Comparison of ENCODE assay signal across 28 cellular contexts in genomic region chr20:59044295-59044694, GRCh38. TPM values are rescaled to one million over a fixed set of nuclear protein-coding genes. Genes with fewer than 3 reads are reported as not detected.
A peak's percentile ranks its signal among the peaks of the same experiment; 100 is the strongest.
DNase-seq lines count a peak whose midpoint lies in the region; ATAC-seq and TF ChIP-seq lines count a peak whose summit lies in the region.
"Had no signal": no experiment of that assay in that cellular context is flagged by ENCODE, and none has a peak within 500 bp of the region (broad histone marks: within the 10 kb centered on the region; RNA-seq: fewer than 3 reads in every experiment).

No MANE protein-coding gene starts in this region.

- H3K4me1 ChIP-seq in SK-N-SH (ENCODE audit: control insufficient read depth in 1 of 2, insufficient read depth in 2 of 2, low read depth in 1 of 2, low read length in 1 of 2) (peaks cover 7 to 27% of the 10 kb centered on the region in 2 experiments; a peak in 3 of 4 replicates), Panc1 (ENCODE audit: control insufficient read depth, insufficient read depth, low read length) (peaks cover 22% of the 10 kb centered on the region)

- no peak for TF ChIP-seq RAD21 in SK-N-SH (IDR thresholded peaks at IDR 0.05; ENCODE audit: low read length)

- H4K20me1 ChIP-seq in SK-N-SH (ENCODE audit: insufficient read depth), result peaks cover 4% of the 10 kb centered on the region; the same call in 1 of the 2 replicates

- H3K36me3 ChIP-seq in SK-N-SH (replicated peaks in 1 of 2; ENCODE audit: control insufficient read depth in 1 of 2, insufficient read depth in 2 of 2, low read length in 1 of 2), result peaks cover 5 to 14% of the 10 kb centered on the region in 2 experiments
- peaks cover under 1% of the 10 kb centered on the region; the same call in 1 of the 2 replicates for H3K36me3 ChIP-seq in Panc1 (ENCODE audit: control insufficient read depth, insufficient read depth, low read length)
- H3K36me3 ChIP-seq: vagina had no signal

- no peaks in the 10 kb centered on the region for H3K9me2 ChIP-seq in SK-N-SH

- no peaks in the 10 kb centered on the region for H3K27me3 ChIP-seq in SK-N-SH (ENCODE audit: insufficient read depth)
- H3K27me3 ChIP-seq in Panc1 (ENCODE audit: control insufficient read depth, insufficient read depth, low read length), result peaks cover 3% of the 10 kb centered on the region; the same call in 1 of the 2 replicates
- H3K27me3 ChIP-seq: BE2C, vagina had no signal

- in situ Hi-C loops in Panc1 (cut with HindIII; ENCODE audit: low pct_unique_long_range_greater_than_20kb, low sequenced_read_pairs), result no loop called here

- no peak overlapping the region for H3K4me3 ChIP-seq in SK-N-SH (ENCODE audit: low read depth in 2 of 2, low read length in 1 of 2)
- no peak overlapping the region for H3K4me3 ChIP-seq in Panc1 (ENCODE audit: low read depth in 2 of 2, low read length in 2 of 2)
- H3K4me3 ChIP-seq: SK-N-MC, skin epidermis, vagina had no signal

- POLR2A ChIA-PET in SK-N-SH (lab: Yijun Ruan, JAX), result no interaction called here
- POLR2A ChIA-PET in Panc1 (lab: Charles Lee), result no interaction called here

- H3K27ac Mint-ChIP-seq in immature natural killer cell, result peak overlapping the region; percentile 12 to 94 (median 87)
- H3K27ac Mint-ChIP-seq in stimulated activated effector memory CD8-positive, alpha-beta T cell treated with anti-CD3 and anti-CD28 coated beads, Interleukin-12 subunit alpha, Interleukin-12 subunit beta, amount 100 ng/mL, for 72 hours, result peak overlapping the region; percentile 93
- H3K27ac Mint-ChIP-seq: activated naive CD4-positive, alpha-beta T cell treated with anti-CD3 and anti-CD28 coated beads, Interleukin-2, amount 10 ng/mL, durations not matched to agents 7 days and 5 days had no signal

- H3K9ac ChIP-seq in SK-N-SH, result no peak overlapping the region

- no peak for DNase-seq in SK-N-SH
- no peak for DNase-seq in Panc1 (ENCODE audit: low read depth, low spot score)
- DNase-seq in immature natural killer cell, result no peak
- peak in 1 of 2 donors; percentile 38 for DNase-seq in stimulated activated effector memory CD8-positive, alpha-beta T cell treated with anti-CD3 and anti-CD28 coated beads, Interleukin-12 subunit alpha, Interleukin-12 subunit beta, amount 100 ng/mL, for 72 hours (ENCODE audit: low spot score in 2 of 2)
- DNase-seq in DMS53 (lab: John Stamatoyannopoulos, UW), result no peak
- DNase-seq in MV-4-11 (lab: John Stamatoyannopoulos, UW), result no peak
- no peak for DNase-seq in iPS-NIHi11 (ENCODE audit: low spot score)
- DNase-seq: 8988T; activated CD8-positive, alpha-beta memory T cell treated with anti-CD3 and anti-CD28 coated beads for 24 hours; activated naive CD4-positive, alpha-beta T cell treated with anti-CD3 and anti-CD28 coated beads, Interleukin-2, amount 10 ng/mL, durations not matched to agents 7 days and 5 days; activated T-cell treated with anti-CD3 and anti-CD28 coated beads, Interleukin-2, amount 50 U/mL, for 4 hours; BE2C; caudate nucleus; IMR-90; kidney glomerular epithelial cell; MM.1S; NCI-H1436 treated with DMSO at 0.1 percent for 48 hours; NCI-H2171 treated with DMSO at 0.1 percent for 48 hours; NCI-H748 treated with DMSO at 0.1 percent for 48 hours; stimulated activated CD4-positive, alpha-beta T cell treated with anti-CD3 and anti-CD28 coated beads, Interleukin-4, amount 100 ng/mL, for 24 hours; substantia nigra had no signal

- no TSS peak for BruUV-seq in Panc1 (replicated peaks; lab: Mats Ljungman, UMichigan)

- TF ChIP-seq CTCF in SK-N-SH (IDR thresholded peaks at IDR 0.05) (no peak), Panc1 (IDR thresholded peaks at IDR 0.05) (no peak)

- peaks cover 33% of the 10 kb centered on the region for H3K79me2 ChIP-seq in SK-N-SH (ENCODE audit: insufficient read depth)

- intact Hi-C loops in Panc1 (cut with micrococcal nuclease; ENCODE audit: unreplicated experiment), result no loop called here

- H3K9me3 ChIP-seq in SK-N-SH (no peaks in the 10 kb centered on the region), Panc1 (ENCODE audit: control insufficient read depth, insufficient read depth, low read depth, low read length) (no peaks in the 10 kb centered on the region)
- H3K9me3 ChIP-seq: BE2C, vagina had no signal

- H3K27me3 Mint-ChIP-seq in immature natural killer cell (ENCODE audit: low read depth in 3 of 3), result peaks cover 2 to 3% (median 3%) of the 10 kb centered on the region in 3 donors
- H3K27me3 Mint-ChIP-seq: activated naive CD4-positive, alpha-beta T cell treated with anti-CD3 and anti-CD28 coated beads, Interleukin-2, amount 10 ng/mL, durations not matched to agents 7 days and 5 days had no signal

- ATAC-seq in SK-N-SH treated with all-trans-retinoic acid at 6 μM for 48 hours (no peak), Panc1 (no peak)
- ATAC-seq in stimulated activated effector memory CD8-positive, alpha-beta T cell treated with anti-CD3 and anti-CD28 coated beads, Interleukin-12 subunit alpha, Interleukin-12 subunit beta, amount 100 ng/mL, for 72 hours, result no peak
- ATAC-seq: activated CD4-positive, CD25-positive, alpha-beta regulatory T cell treated with anti-CD3 and anti-CD28 coated beads, Interleukin-2, amount 50 U/mL, for 24 hours; activated T-cell treated with anti-CD3 and anti-CD28 coated beads, Interleukin-2, amount 50 U/mL, for 4 hours had no signal

- H3K4me3 Mint-ChIP-seq in immature natural killer cell, result no peak overlapping the region
- no peak overlapping the region for H3K4me3 Mint-ChIP-seq in stimulated activated effector memory CD8-positive, alpha-beta T cell treated with anti-CD3 and anti-CD28 coated beads, Interleukin-12 subunit alpha, Interleukin-12 subunit beta, amount 100 ng/mL, for 72 hours

- H3F3A ChIP-seq in SK-N-SH (replicated peaks; ENCODE audit: insufficient read depth), result peaks cover 5% of the 10 kb centered on the region

- H3K27ac ChIP-seq in SK-N-SH (ENCODE audit: low read depth in 2 of 2, low read length in 1 of 2), result no peak overlapping the region
- H3K27ac ChIP-seq in Panc1 (ENCODE audit: low read length), result peak overlapping the region; percentile 84; the same call in 1 of the 2 replicates
- H3K27ac ChIP-seq: HL-60, SK-N-MC had no signal

- 91% methylated on average over 3 of the region's 3 CpGs for WGBS in SK-N-SH (ENCODE audit: low lambda C conversion rate)

- peaks cover 34 to 40% of the 10 kb centered on the region in 2 donors for H3K4me1 Mint-ChIP-seq in immature natural killer cell
- H3K4me1 Mint-ChIP-seq in stimulated activated effector memory CD8-positive, alpha-beta T cell treated with anti-CD3 and anti-CD28 coated beads, Interleukin-12 subunit alpha, Interleukin-12 subunit beta, amount 100 ng/mL, for 72 hours, result peaks cover 43% of the 10 kb centered on the region

- CTCF ChIA-PET in SK-N-SH (lab: Yijun Ruan, JAX) (interaction anchor here (0.6 kb wide), 1 partner anchor 526 kb away, joined by 3 read pairs; no protein-coding TSS in a partner anchor), Panc1 (lab: Charles Lee) (interaction anchor here (0.7 kb wide), 1 partner anchor 12 kb away, joined by 3 read pairs; the partner anchor contains the start of gene ATP5F1E)

- no peak for TF ChIP-seq EP300 in SK-N-SH (IDR thresholded peaks at IDR 0.05; ENCODE audit: borderline replicate concordance in 1 of 2, low read depth in 1 of 2, low read length in 1 of 2)

- H3K9me3 Mint-ChIP-seq in immature natural killer cell, result no peaks in the 10 kb centered on the region
- H3K9me3 Mint-ChIP-seq in stimulated activated effector memory CD8-positive, alpha-beta T cell treated with anti-CD3 and anti-CD28 coated beads, Interleukin-12 subunit alpha, Interleukin-12 subunit beta, amount 100 ng/mL, for 72 hours, result no peaks in the 10 kb centered on the region
- H3K9me3 Mint-ChIP-seq: activated naive CD4-positive, alpha-beta T cell treated with anti-CD3 and anti-CD28 coated beads, Interleukin-2, amount 10 ng/mL, durations not matched to agents 7 days and 5 days; activated T-cell treated with anti-CD3 and anti-CD28 coated beads, Interleukin-2, amount 50 U/mL, for 4 hours had no signal

- H2AFZ ChIP-seq in SK-N-SH (ENCODE audit: low read depth), result peak overlapping the region; percentile 7; the same call in 1 of the 2 replicates

- peaks cover 0 to 9% (median 0%) of the 10 kb centered on the region in 3 donors for H3K36me3 Mint-ChIP-seq in immature natural killer cell
- H3K36me3 Mint-ChIP-seq in stimulated activated effector memory CD8-positive, alpha-beta T cell treated with anti-CD3 and anti-CD28 coated beads, Interleukin-12 subunit alpha, Interleukin-12 subunit beta, amount 100 ng/mL, for 72 hours, result peaks cover 31% of the 10 kb centered on the region

- no peak overlapping the region for H3K4me2 ChIP-seq in SK-N-SH

TF ChIP-seq in SK-N-SH, 30 proteins besides CTCF, POLR2A, EP300 and RAD21 (continues in another document):
- TF ChIP-seq FOXM1 (IDR thresholded peaks at IDR 0.05; ENCODE audit: low read depth) (no peak), POLR2AphosphoS5 (IDR thresholded peaks at IDR 0.05; ENCODE audit: low read depth, low read length) (no peak)

TF ChIP-seq in SK-N-SH treated with all-trans-retinoic acid at 6 μM for 48 hours, 23 proteins besides CTCF, POLR2A, EP300 and RAD21 (continues in another document):
- TF ChIP-seq RARB (CRISPR knock-in tag; IDR thresholded peaks at IDR 0.05) (no peak), CSDC2 (CRISPR knock-in tag; IDR thresholded peaks at IDR 0.05) (no peak), GLIS3 (CRISPR knock-in tag; IDR thresholded peaks at IDR 0.05) (no peak)

RNA-seq across cellular contexts. Expression of gene PRELID3B, which starts 1.7 kb away (rescaled TPM):
- 20.9 and 27.4 TPM in 2 replicates for polyA plus RNA-seq in SK-N-SH (2012; rRNA removed)
- 38.1 and 58.8 TPM in 2 replicates for polyA plus RNA-seq in SK-N-SH (2012; cell fraction: cytosol; rRNA removed)
- polyA plus RNA-seq in SK-N-SH (2012; cell fraction: nucleus; rRNA removed), result 6.0 and 10.8 TPM in 2 replicates
- total RNA-seq in Panc1 (2021; ENCODE audit: unreplicated experiment), result 131 TPM
- polyA plus RNA-seq in Panc1 (2012; ENCODE audit: insufficient read length), result 108 TPM
- 10 to 100 TPM; 31.5 to 43.3 (median 37.8) TPM for polyA plus RNA-seq in immature natural killer cell

RNA-seq across cellular contexts. Expression of gene ATP5F1E, which starts 12.2 kb away (rescaled TPM):
- 48.0 and 60.8 TPM in 2 replicates for polyA plus RNA-seq in SK-N-SH (2012; rRNA removed)
- polyA plus RNA-seq in SK-N-SH (2012; cell fraction: cytosol; rRNA removed), result 80.3 and 119 TPM in 2 replicates
- 15.0 and 17.5 TPM in 2 replicates for polyA plus RNA-seq in SK-N-SH (2012; cell fraction: nucleus; rRNA removed)
- 90.6 TPM for total RNA-seq in Panc1 (2021; ENCODE audit: unreplicated experiment)
- 203 TPM for polyA plus RNA-seq in Panc1 (2012; ENCODE audit: insufficient read length)
- 100 to 1,000 TPM in 1 of 3 donors, 10 to 100 TPM in 2; 43.3 to 138 (median 91.7) TPM for polyA plus RNA-seq in immature natural killer cell

RNA-seq across cellular contexts. Expression of gene TUBB1, which starts 25.1 kb away (rescaled TPM):
- polyA plus RNA-seq in SK-N-SH (2012; rRNA removed) (0.02 TPM in 1 of 2 replicates, not detected in the other), immature natural killer cell (10 to 100 TPM in 1 of 3 donors, 1 to 10 TPM in 2; 2.6 to 22.5 (median 4.3) TPM)
- not detected in 2 replicates for polyA plus RNA-seq in SK-N-SH (2012; cell fraction: cytosol; rRNA removed)
- polyA plus RNA-seq in SK-N-SH (2012; cell fraction: nucleus; rRNA removed), result 0.01 TPM in 1 of 2 replicates, not detected in the other
- not detected for total RNA-seq in Panc1 (2021; ENCODE audit: unreplicated experiment)
- polyA plus RNA-seq in Panc1 (2012; ENCODE audit: insufficient read length), result 0.11 TPM
- total RNA-seq: activated T-cell treated with anti-CD3 and anti-CD28 coated beads, Interleukin-2, amount 50 U/mL, for 4 hours; IMR-90; pulmonary artery endothelial cell; vagina had no signal
- polyA plus RNA-seq: IMR-90 had no signal

RNA-seq across cellular contexts. Expression of gene CTSZ, which starts 37.2 kb away (rescaled TPM):
- polyA plus RNA-seq in SK-N-SH (2012; rRNA removed) (0.03 and 0.05 TPM in 2 replicates), immature natural killer cell (10 to 100 TPM in 1 of 3 donors, 1 to 10 TPM in 2; 2.6 to 10.5 (median 5.8) TPM)
- 0.03 and 0.09 TPM in 2 replicates for polyA plus RNA-seq in SK-N-SH (2012; cell fraction: cytosol; rRNA removed)
- not detected in 2 replicates for polyA plus RNA-seq in SK-N-SH (2012; cell fraction: nucleus; rRNA removed)
- 113 TPM for total RNA-seq in Panc1 (2021; ENCODE audit: unreplicated experiment)
- polyA plus RNA-seq in Panc1 (2012; ENCODE audit: insufficient read length), result 220 TPM
